Comparison of ENCODE assay signal across 8 cellular contexts in genomic region chr5:91381774-91382492, GRCh38. TPM values are rescaled to one million over a fixed set of nuclear protein-coding genes. Genes with fewer than 3 reads are reported as not detected.
A peak's percentile ranks its signal among the peaks of the same experiment; 100 is the strongest.
DNase-seq lines count a peak whose midpoint lies in the region; ATAC-seq and TF ChIP-seq lines count a peak whose summit lies in the region.

No MANE protein-coding gene starts in this region.

- TF ChIP-seq POLR2A in ovary (IDR thresholded peaks at IDR 0.05) (peak; percentile 54), thyroid gland (IDR thresholded peaks at IDR 0.05) (peak in 1 of 2 donors; percentile 64)

- peaks cover 64% of the 10 kb centered on the region for H3K79me2 ChIP-seq in MM.1S (ENCODE audit: low read length)

- no peak for TF ChIP-seq CTCF in BJ (IDR thresholded peaks at IDR 0.05; ENCODE audit: insufficient read depth, low read depth, low read length)
- no peak for TF ChIP-seq CTCF in MM.1S (IDR thresholded peaks at IDR 0.05; ENCODE audit: low read length)
- no peak for TF ChIP-seq CTCF in ovary (IDR thresholded peaks at IDR 0.05)
- TF ChIP-seq CTCF in thyroid gland (IDR thresholded peaks at IDR 0.05), result no peak

- H3K9me3 ChIP-seq in MM.1S (replicated peaks; ENCODE audit: insufficient read depth, low read length) (no peaks in the 10 kb centered on the region), ovary (no peaks in the 10 kb centered on the region), thyroid gland (no peaks in the 10 kb centered on the region)

- POLR2A ChIA-PET in BJ (lab: Charles Lee), result interaction anchor here (1.2 kb wide), 1 partner anchor 169 kb away, joined by 3 read pairs; no protein-coding TSS in a partner anchor

- peaks cover 25% of the 10 kb centered on the region for H3K36me3 Mint-ChIP-seq in activated naive CD8-positive, alpha-beta T cell treated with anti-CD3 and anti-CD28 coated beads for 36 hours

- H3K4me2 ChIP-seq in MM.1S (ENCODE audit: low read depth, low read length), result peak overlapping the region; percentile 49; the same call in 1 of the 2 replicates

- H3K4me3 ChIP-seq in BJ (ENCODE audit: low read depth, low read length) (peak overlapping the region; percentile 64), MM.1S (ENCODE audit: low read length) (peak overlapping the region; percentile 98), ovary (peak overlapping the region; percentile 62), thyroid gland (replicated peaks in 1 of 3) (peak overlapping the region; percentile 74 to 83 (median 77))

- no peaks in the 10 kb centered on the region for H3K27me3 Mint-ChIP-seq in activated naive CD8-positive, alpha-beta T cell treated with anti-CD3 and anti-CD28 coated beads for 36 hours

- H3K4me1 Mint-ChIP-seq in activated naive CD8-positive, alpha-beta T cell treated with anti-CD3 and anti-CD28 coated beads for 36 hours, result peaks cover 25% of the 10 kb centered on the region

- 0 to 1% (median 0%) methylated on average over 11 of the region's 11 CpGs for WGBS in ovary, 3 donors
- 0 to 1% methylated on average over 11 of the region's 11 CpGs for WGBS in thyroid gland, 2 donors

- peak overlapping the region; percentile 98 for H3K27ac Mint-ChIP-seq in activated naive CD8-positive, alpha-beta T cell treated with anti-CD3 and anti-CD28 coated beads for 36 hours

- peak overlapping the region; percentile 96 for H3K4me3 Mint-ChIP-seq in activated naive CD8-positive, alpha-beta T cell treated with anti-CD3 and anti-CD28 coated beads for 36 hours

- peak overlapping the region; percentile 98 for H3K27ac ChIP-seq in MM.1S (ENCODE audit: low read length)
- H3K27ac ChIP-seq in ovary, result peak overlapping the region; percentile 62 to 98
- H3K27ac ChIP-seq in thyroid gland, result peak overlapping the region; percentile 94 to 100 (median 100)

- H3K27me3 ChIP-seq in BJ (ENCODE audit: control insufficient read depth, insufficient read depth, low read length) (no peaks in the 10 kb centered on the region), MM.1S (replicated peaks; ENCODE audit: insufficient read depth, low read length) (no peaks in the 10 kb centered on the region), ovary (no peaks in the 10 kb centered on the region), thyroid gland (no peaks in the 10 kb centered on the region)

- ATAC-seq in GM21360 (IDR thresholded peaks at IDR 0.05; ENCODE audit: unreplicated experiment), result peak; percentile 14
- ATAC-seq in Right ventricle myocardium inferior, result no peak

- DNase-seq in BJ (ENCODE audit: low read depth) (peak; percentile 57), MM.1S (peak; percentile 91), SK-N-DZ (ENCODE audit: low spot score) (peak; percentile 63), Right ventricle myocardium inferior (ENCODE audit: missing footprints) (peak; percentile 74), ovary (peak; percentile 79 to 84 (median 82)), thyroid gland (peak; percentile 84)
- peak; percentile 74 for DNase-seq in activated naive CD8-positive, alpha-beta T cell treated with anti-CD3 and anti-CD28 coated beads for 36 hours

- no peaks in the 10 kb centered on the region; the same call in 1 of the 2 replicates for H4K20me1 ChIP-seq in MM.1S (ENCODE audit: insufficient read depth, low read length)

- H3K4me1 ChIP-seq in MM.1S (ENCODE audit: low read length) (0 out of 2 replicates have a peak, but pooled peaks cover 6% of the 10 kb centered on the region), ovary (ENCODE audit: insufficient read depth) (no peaks in the 10 kb centered on the region), thyroid gland (peaks cover 14% of the 10 kb centered on the region in 2 donors)

- H3K9me3 Mint-ChIP-seq in activated naive CD8-positive, alpha-beta T cell treated with anti-CD3 and anti-CD28 coated beads for 36 hours, result no peaks in the 10 kb centered on the region

- no peaks in the 10 kb centered on the region for H3K9me2 ChIP-seq in MM.1S (replicated peaks; ENCODE audit: insufficient read depth, low read length)

- intact Hi-C loops in Right ventricle myocardium inferior (cut with DNase I) (no loop called here), ovary (cut with DNase I) (loop anchor here in 3 of 4 donors (2.0 to 10.0 kb wide), 7 partner anchors 100 to 517 kb away; no protein-coding TSS in a partner anchor), thyroid gland (cut with DNase I) (loop anchor here (5.0 to 10.0 kb wide), 2 partner anchors 155 to 517 kb away; no protein-coding TSS in a partner anchor)

- H2AFZ ChIP-seq in MM.1S (ENCODE audit: low read length), result no peak overlapping the region

- no peaks in the 10 kb centered on the region for H3K36me3 ChIP-seq in BJ (ENCODE audit: control insufficient read depth, insufficient read depth, low read length)
- H3K36me3 ChIP-seq in MM.1S (replicated peaks; ENCODE audit: insufficient read depth, low read length), result no peaks in the 10 kb centered on the region; the same call in 1 of the 2 replicates
- H3K36me3 ChIP-seq in ovary, result no peaks in the 10 kb centered on the region
- peaks cover 6 to 14% of the 10 kb centered on the region in 2 donors for H3K36me3 ChIP-seq in thyroid gland

- TF ChIP-seq EP300 in ovary (IDR thresholded peaks at IDR 0.05), result no peak

- CTCF ChIA-PET in BJ (lab: Yijun Ruan, JAX), result interaction anchor here (1.2 to 7.2 kb wide), 4 partner anchors 137 to 448 kb away, joined by 3 to 106 read pairs (median 50); no protein-coding TSS in a partner anchor

- peaks cover 49% of the 10 kb centered on the region for H3F3A ChIP-seq in MM.1S (ENCODE audit: insufficient read depth, low read length)

- H3K9ac ChIP-seq in MM.1S (ENCODE audit: low read length), result peak overlapping the region; percentile 100

RNA-seq across cellular contexts. Expression of gene ARRDC3, which starts 1.2 kb away (rescaled TPM):
- polyA plus RNA-seq in BJ (2011; rRNA removed) (20.7 and 37.4 TPM in 2 replicates), ovary (10 to 100 TPM; 30.2 to 49.9 TPM)
- polyA minus RNA-seq in BJ (2011; rRNA and poly(A)+ RNA removed), result 80.3 and 80.8 TPM in 2 replicates
- polyA plus RNA-seq in SK-N-DZ (2014; cell fraction: cytosol; rRNA removed), result 26.6 and 27.0 TPM in 2 replicates
- 44.7 and 53.7 TPM in 2 replicates for polyA plus RNA-seq in SK-N-DZ (2014; cell fraction: nucleus; rRNA removed)
- 10 to 100 TPM; 19.4 to 19.6 TPM for total RNA-seq in activated naive CD8-positive, alpha-beta T cell treated with anti-CD3 and anti-CD28 coated beads for 36 hours
- total RNA-seq in Right ventricle myocardium inferior (19.9 TPM), ovary (100 to 1,000 TPM in 5 of 7 donors, 10 to 100 TPM in 2; 47.4 to 176 (median 107) TPM), thyroid gland (100 to 1,000 TPM; 168 to 289 (median 228) TPM)
